ENCODE assay signal across 6 cellular contexts in genomic region chr3:38698760-38699159, GRCh38. TPM values are rescaled to one million over a fixed set of nuclear protein-coding genes. Genes with fewer than 3 reads are reported as not detected.
"Had no signal": no experiment of that assay in that cellular context is flagged by ENCODE, and none has a peak within 500 bp of the region (broad histone marks: within the 10 kb centered on the region; RNA-seq: fewer than 3 reads in every experiment).

No MANE protein-coding gene starts in this region.

- DNase-seq: H9, HCEC 1CT, IMR-90 had no signal

- H3K4me3 ChIP-seq: GM23338, K562 had no signal

- ATAC-seq: GM23338, K562 had no signal

RNA-seq across cellular contexts. Expression of gene SCN5A, which starts 49.3 kb away (rescaled TPM):
- total RNA-seq: HT-29 had no signal
